Comparison of ENCODE assay signal across 8 cellular contexts in the genomic region with DNA sequence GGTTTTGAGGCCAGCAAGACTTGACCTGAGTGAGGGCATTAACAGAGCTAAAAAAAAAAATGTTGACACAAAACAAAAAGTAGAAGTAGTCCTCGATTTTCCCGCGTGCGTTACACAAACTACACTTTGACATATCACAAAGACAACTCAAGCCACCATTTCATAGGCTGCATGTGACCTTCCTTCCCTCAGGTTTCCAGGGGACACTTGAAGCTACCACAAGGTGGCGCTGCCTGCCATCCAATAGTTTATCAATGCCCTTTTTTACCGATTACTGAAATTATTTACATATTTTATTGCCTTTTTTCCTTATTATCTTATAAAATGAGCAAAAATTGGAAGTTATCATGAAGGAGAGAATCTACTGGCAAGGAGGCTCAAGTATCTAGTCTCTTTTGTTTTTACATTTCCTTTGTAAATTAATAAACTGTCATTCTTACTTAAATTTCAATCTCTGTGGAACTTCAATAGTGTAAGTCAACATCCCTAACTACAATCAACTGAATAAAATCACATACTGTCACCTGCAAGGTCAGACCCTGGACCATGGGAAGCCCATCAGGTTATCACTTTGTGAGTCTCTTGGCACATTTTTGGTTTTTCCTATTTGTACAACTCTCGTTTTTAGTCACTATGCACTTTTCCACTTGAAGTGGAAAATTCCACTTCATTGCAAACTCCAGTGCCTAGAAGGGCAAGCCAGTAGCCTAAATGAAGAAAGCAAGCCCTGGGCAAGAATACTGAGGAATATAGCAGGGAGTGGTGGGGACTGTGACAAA.
A peak's percentile ranks its signal among the peaks of the same experiment; 100 is the strongest.
DNase-seq lines count a peak whose midpoint lies in the region; ATAC-seq and TF ChIP-seq lines count a peak whose summit lies in the region.

No MANE protein-coding gene starts in this region.

- H3K27me3 ChIP-seq in ACC112 (ENCODE audit: insufficient read depth, low read length) (no peaks in the 10 kb centered on the region), tibial artery (peaks cover 0 to 3% of the 10 kb centered on the region in 2 donors)

- H3K9me3 ChIP-seq in tibial artery: no peaks in the 10 kb centered on the region

- H3K36me3 ChIP-seq in ACC112 (ENCODE audit: insufficient read depth, low read length) (no peaks in the 10 kb centered on the region), tibial artery (no peaks in the 10 kb centered on the region)

- H2AFZ ChIP-seq in ACC112 (ENCODE audit: low read length, unreplicated experiment): peak overlapping the region; percentile 16

- DNase-seq in Kasumi-1 (lab: John Stamatoyannopoulos, UW) (peak; percentile 77 to 83), RPMI8226 (peak; percentile 73), fibroblast of the aortic adventitia (ENCODE audit: low read depth) (peak; percentile 71), osteocyte (ENCODE audit: extremely low spot score, unreplicated experiment) (peak; percentile 82), tibial artery (peak; percentile 57 to 69)
- peak; percentile 60 for DNase-seq in activated T-helper 1 cell treated with anti-CD3 and anti-CD28 coated beads, Interleukin-12 subunit alpha, Interleukin-12 subunit beta, Interleukin-2, Interleukin-4 antibody, amounts not matched to agents 30 ng/mL and 10 ng/mL and 1 ng/mL, durations not matched to agents 14 hours and 24 hours and 36 hours (ENCODE audit: low spot score)

- H3K79me2 ChIP-seq in ACC112 (ENCODE audit: control insufficient read depth, insufficient read depth, low read length, unreplicated experiment): no peaks in the 10 kb centered on the region

- H3K4me3 Mint-ChIP-seq in activated T-helper 1 cell treated with anti-CD3 and anti-CD28 coated beads, Interleukin-12 subunit alpha, Interleukin-12 subunit beta, Interleukin-2, Interleukin-4 antibody, amounts not matched to agents 30 ng/mL and 10 ng/mL and 1 ng/mL, durations not matched to agents 14 hours and 24 hours and 36 hours: no peak overlapping the region
- H3K4me3 Mint-ChIP-seq in osteocyte (ENCODE audit: unreplicated experiment): no peak overlapping the region

- H3K27me3 Mint-ChIP-seq in activated T-helper 1 cell treated with anti-CD3 and anti-CD28 coated beads, Interleukin-12 subunit alpha, Interleukin-12 subunit beta, Interleukin-2, Interleukin-4 antibody, amounts not matched to agents 30 ng/mL and 10 ng/mL and 1 ng/mL, durations not matched to agents 14 hours and 24 hours and 36 hours (ENCODE audit: insufficient read depth): no peaks in the 10 kb centered on the region
- H3K27me3 Mint-ChIP-seq in osteocyte (ENCODE audit: unreplicated experiment): no peaks in the 10 kb centered on the region

- peaks cover 6% of the 10 kb centered on the region for H3K4me1 ChIP-seq in ACC112 (ENCODE audit: control insufficient read depth, insufficient read depth, low read length, unreplicated experiment)
- peaks cover 0 to 7% (median 0%) of the 10 kb centered on the region in 4 donors for H3K4me1 ChIP-seq in tibial artery

- TF ChIP-seq CTCF in fibroblast of the aortic adventitia (IDR thresholded peaks at IDR 0.05; ENCODE audit: insufficient read depth, low read length) (peak; percentile 94), osteocyte (IDR thresholded peaks at IDR 0.05) (peak; percentile 97), tibial artery (IDR thresholded peaks at IDR 0.05) (peak; percentile 74 to 86)

- H3K27ac Mint-ChIP-seq in activated T-helper 1 cell treated with anti-CD3 and anti-CD28 coated beads, Interleukin-12 subunit alpha, Interleukin-12 subunit beta, Interleukin-2, Interleukin-4 antibody, amounts not matched to agents 30 ng/mL and 10 ng/mL and 1 ng/mL, durations not matched to agents 14 hours and 24 hours and 36 hours: peak overlapping the region; percentile 79
- no peak overlapping the region for H3K27ac Mint-ChIP-seq in osteocyte (ENCODE audit: unreplicated experiment)

- no peaks in the 10 kb centered on the region for H3K36me3 Mint-ChIP-seq in activated T-helper 1 cell treated with anti-CD3 and anti-CD28 coated beads, Interleukin-12 subunit alpha, Interleukin-12 subunit beta, Interleukin-2, Interleukin-4 antibody, amounts not matched to agents 30 ng/mL and 10 ng/mL and 1 ng/mL, durations not matched to agents 14 hours and 24 hours and 36 hours (ENCODE audit: low read depth)
- H3K36me3 Mint-ChIP-seq in osteocyte (ENCODE audit: unreplicated experiment): no peaks in the 10 kb centered on the region

- peak; percentile 49 for ATAC-seq in GM18870 (IDR thresholded peaks at IDR 0.05; ENCODE audit: unreplicated experiment)

- peaks cover 35% of the 10 kb centered on the region for H3K4me1 Mint-ChIP-seq in activated T-helper 1 cell treated with anti-CD3 and anti-CD28 coated beads, Interleukin-12 subunit alpha, Interleukin-12 subunit beta, Interleukin-2, Interleukin-4 antibody, amounts not matched to agents 30 ng/mL and 10 ng/mL and 1 ng/mL, durations not matched to agents 14 hours and 24 hours and 36 hours (ENCODE audit: low read depth)
- H3K4me1 Mint-ChIP-seq in osteocyte (ENCODE audit: unreplicated experiment): peaks cover 14% of the 10 kb centered on the region

- no peaks in the 10 kb centered on the region for H3K9me3 Mint-ChIP-seq in activated T-helper 1 cell treated with anti-CD3 and anti-CD28 coated beads, Interleukin-12 subunit alpha, Interleukin-12 subunit beta, Interleukin-2, Interleukin-4 antibody, amounts not matched to agents 30 ng/mL and 10 ng/mL and 1 ng/mL, durations not matched to agents 14 hours and 24 hours and 36 hours
- no peaks in the 10 kb centered on the region for H3K9me3 Mint-ChIP-seq in osteocyte (ENCODE audit: unreplicated experiment)

- H3K4me3 ChIP-seq in ACC112 (ENCODE audit: low read depth, low read length) (no peak overlapping the region), fibroblast of the aortic adventitia (ENCODE audit: low read depth, low read length) (no peak overlapping the region), tibial artery (no peak overlapping the region)

- no peak overlapping the region for H3K27ac ChIP-seq in ACC112 (ENCODE audit: low read depth, low read length)
- H3K27ac ChIP-seq in tibial artery: no peak overlapping the region

- intact Hi-C loops in activated T-helper 1 cell treated with anti-CD3 and anti-CD28 coated beads, Interleukin-12 subunit alpha, Interleukin-12 subunit beta, Interleukin-2, Interleukin-4 antibody, amounts not matched to agents 30 ng/mL and 10 ng/mL and 1 ng/mL, durations not matched to agents 14 hours and 24 hours and 36 hours (cut with micrococcal nuclease): loop anchor here (1.0 to 5.0 kb wide), 9 partner anchors 42 to 485 kb away; a partner anchor contains a TSS
- intact Hi-C loops in tibial artery (cut with DNase I; ENCODE audit: low total_unique reads): loop anchor here (5.0 to 10.0 kb wide), 2 partner anchors 98 to 190 kb away; a partner anchor contains a TSS
